In genomic region chr17:68172461-68172954, GRCh38 we compare ENCODE assay signal across 9 cellular contexts.
DNase-seq lines count a peak whose midpoint lies in the region; ATAC-seq, FAIRE-seq and TF ChIP-seq lines count a peak whose summit lies in the region.
"Had no signal": no experiment of that assay in that cellular context is flagged by ENCODE, and none has a peak within 500 bp of the region (broad histone marks: within the 10 kb centered on the region; RNA-seq: fewer than 3 reads in every experiment).

No MANE protein-coding gene starts in this region.

- no peak overlapping the region for H3K4me3 ChIP-seq in endothelial cell of umbilical vein (replicated peaks in 1 of 3; ENCODE audit: insufficient read depth in 1 of 3, low read depth in 1 of 3, low read length in 3 of 3)
- H3K4me3 ChIP-seq in naive thymus-derived CD4-positive, alpha-beta T cell (ENCODE audit: low read length), result no peak overlapping the region

- H3K36me3 ChIP-seq in endothelial cell of umbilical vein (ENCODE audit: control insufficient read depth in 2 of 2, extremely low read depth in 1 of 2, insufficient read depth in 2 of 2, low read length in 2 of 2), result no peaks in the 10 kb centered on the region
- no peaks in the 10 kb centered on the region for H3K36me3 ChIP-seq in naive thymus-derived CD4-positive, alpha-beta T cell (ENCODE audit: control insufficient read depth in 2 of 3, insufficient read depth in 3 of 3, low read length in 3 of 3)

- H3K4me1 Mint-ChIP-seq in naive thymus-derived CD4-positive, alpha-beta T cell, result peaks cover 14 to 38% (median 20%) of the 10 kb centered on the region in 7 donors
- H3K4me1 Mint-ChIP-seq in stimulated activated effector memory CD8-positive, alpha-beta T cell treated with anti-CD3 and anti-CD28 coated beads, Interleukin-12 subunit alpha, Interleukin-12 subunit beta, amount 100 ng/mL, for 72 hours, result peaks cover 22% of the 10 kb centered on the region

- H3K27me3 ChIP-seq in endothelial cell of umbilical vein (ENCODE audit: control insufficient read depth in 2 of 2, insufficient read depth in 2 of 2, low read length in 2 of 2), result no peaks in the 10 kb centered on the region
- H3K27me3 ChIP-seq in naive thymus-derived CD4-positive, alpha-beta T cell (ENCODE audit: control insufficient read depth in 2 of 2, insufficient read depth in 2 of 2, low read length in 2 of 2), result no peaks in the 10 kb centered on the region

- no peaks in the 10 kb centered on the region for H3K79me2 ChIP-seq in endothelial cell of umbilical vein (ENCODE audit: control insufficient read depth, insufficient read depth, low read length)

- H3K9me1 ChIP-seq in endothelial cell of umbilical vein (replicated peaks; ENCODE audit: control insufficient read depth, extremely low read depth, insufficient read depth, low read length), result no peaks in the 10 kb centered on the region

- no peaks in the 10 kb centered on the region for H4K20me1 ChIP-seq in endothelial cell of umbilical vein (replicated peaks; ENCODE audit: control insufficient read depth, extremely low read depth, insufficient read depth, low read length)

- TF ChIP-seq CTCF in endothelial cell of umbilical vein (IDR thresholded peaks at IDR 0.05; ENCODE audit: extremely low read depth in 1 of 2, insufficient read depth in 1 of 2, low read depth in 1 of 2, low read length in 2 of 2), result peak; percentile 83 to 84

- H3K9me3 Mint-ChIP-seq in naive thymus-derived CD4-positive, alpha-beta T cell, result no peaks in the 10 kb centered on the region
- no peaks in the 10 kb centered on the region for H3K9me3 Mint-ChIP-seq in stimulated activated effector memory CD8-positive, alpha-beta T cell treated with anti-CD3 and anti-CD28 coated beads, Interleukin-12 subunit alpha, Interleukin-12 subunit beta, amount 100 ng/mL, for 72 hours

- no peak overlapping the region for H3K27ac ChIP-seq in endothelial cell of umbilical vein (ENCODE audit: insufficient read depth, low read depth, low read length)
- H3K27ac ChIP-seq in naive thymus-derived CD4-positive, alpha-beta T cell (ENCODE audit: low read depth, low read length), result no peak overlapping the region

- no peak overlapping the region for H3K4me3 Mint-ChIP-seq in naive thymus-derived CD4-positive, alpha-beta T cell
- H3K4me3 Mint-ChIP-seq in stimulated activated effector memory CD8-positive, alpha-beta T cell treated with anti-CD3 and anti-CD28 coated beads, Interleukin-12 subunit alpha, Interleukin-12 subunit beta, amount 100 ng/mL, for 72 hours, result no peak overlapping the region

- H3K36me3 Mint-ChIP-seq in naive thymus-derived CD4-positive, alpha-beta T cell, result no peaks in the 10 kb centered on the region
- H3K36me3 Mint-ChIP-seq in stimulated activated effector memory CD8-positive, alpha-beta T cell treated with anti-CD3 and anti-CD28 coated beads, Interleukin-12 subunit alpha, Interleukin-12 subunit beta, amount 100 ng/mL, for 72 hours, result no peaks in the 10 kb centered on the region

- ATAC-seq in HG03175 (IDR thresholded peaks at IDR 0.05; ENCODE audit: unreplicated experiment) (peak; percentile 62), HG03520 (IDR thresholded peaks at IDR 0.05; ENCODE audit: unreplicated experiment) (no peak)
- peak; percentile 92 for ATAC-seq in naive thymus-derived CD4-positive, alpha-beta T cell
- ATAC-seq in stimulated activated effector memory CD8-positive, alpha-beta T cell treated with anti-CD3 and anti-CD28 coated beads, Interleukin-12 subunit alpha, Interleukin-12 subunit beta, amount 100 ng/mL, for 72 hours, result peak; percentile 68

- no peak for TF ChIP-seq POLR2A in endothelial cell of umbilical vein (IDR thresholded peaks at IDR 0.05; ENCODE audit: low read depth, low read length)

- peak; percentile 20 for DNase-seq in GM04504 (ENCODE audit: low read depth)
- DNase-seq in NCI-H82 (lab: John Stamatoyannopoulos, UW), result peak; percentile 82
- DNase-seq in activated CD8-positive, alpha-beta memory T cell treated with anti-CD3 and anti-CD28 coated beads for 24 hours, result peak; percentile 88
- peak; percentile 62 for DNase-seq in endothelial cell of umbilical vein (ENCODE audit: low read depth, low spot score)
- peak; percentile 45 to 74 (median 67) for DNase-seq in naive thymus-derived CD4-positive, alpha-beta T cell
- DNase-seq in stimulated activated effector memory CD8-positive, alpha-beta T cell treated with anti-CD3 and anti-CD28 coated beads, Interleukin-12 subunit alpha, Interleukin-12 subunit beta, amount 100 ng/mL, for 72 hours (ENCODE audit: low spot score in 2 of 2), result peak; percentile 54 to 83

- peak; percentile 98 for FAIRE-seq in endothelial cell of umbilical vein (lab: Jason Lieb, UNC)
- FAIRE-seq: islet of Langerhans had no signal

- no peak overlapping the region for H3K4me2 ChIP-seq in endothelial cell of umbilical vein (ENCODE audit: insufficient read depth, low read length)

- CTCF ChIA-PET in endothelial cell of umbilical vein (lab: Charles Lee), result interaction anchor here (0.8 to 3.2 kb wide), 13 partner anchors 9 to 587 kb away, joined by 3 to 29 read pairs (median 5); partner anchors contain the start of gene WIPI1
- CTCF ChIA-PET in naive thymus-derived CD4-positive, alpha-beta T cell (lab: Charles Lee), result interaction anchor here (0.7 to 3.4 kb wide), 17 partner anchors 9 to 294 kb away, joined by 3 to 45 read pairs (median 6); partner anchors contain the start of gene AMZ2

- no peak overlapping the region for H3K9ac ChIP-seq in endothelial cell of umbilical vein (replicated peaks; ENCODE audit: extremely low read depth, insufficient read depth, low read length)

- dilution Hi-C loops in endothelial cell of umbilical vein (cut with MboI; ENCODE audit: extremely low pct_ligation_motif_present, low sequenced_read_pairs), result no loop called here

- no peak overlapping the region for H3K27ac Mint-ChIP-seq in naive thymus-derived CD4-positive, alpha-beta T cell
- H3K27ac Mint-ChIP-seq in stimulated activated effector memory CD8-positive, alpha-beta T cell treated with anti-CD3 and anti-CD28 coated beads, Interleukin-12 subunit alpha, Interleukin-12 subunit beta, amount 100 ng/mL, for 72 hours, result no peak overlapping the region

- H2AFZ ChIP-seq in endothelial cell of umbilical vein (ENCODE audit: low read depth, low read length), result peak overlapping the region; percentile 71

- BruUV-seq in endothelial cell of umbilical vein (replicated peaks; lab: Mats Ljungman, UMichigan), result no TSS peak

- peaks cover 0 to 1% (median 0%) of the 10 kb centered on the region in 5 donors for H3K27me3 Mint-ChIP-seq in naive thymus-derived CD4-positive, alpha-beta T cell

- intact Hi-C loops in endothelial cell of umbilical vein (cut with micrococcal nuclease), result loop anchor here (1.0 to 5.0 kb wide), 6 partner anchors 24 to 588 kb away; no protein-coding TSS in a partner anchor
- intact Hi-C loops in naive thymus-derived CD4-positive, alpha-beta T cell (cut with micrococcal nuclease), result loop anchor here (1.0 to 2.0 kb wide), 8 partner anchors 8 to 294 kb away; partner anchors contain the start of genes ARSG (in 1 of the 2) and SLC16A6 (in 1 of the 2)

- no peaks in the 10 kb centered on the region for H3K4me1 ChIP-seq in endothelial cell of umbilical vein (ENCODE audit: control insufficient read depth, extremely low read depth, insufficient read depth, low read length)
- H3K4me1 ChIP-seq in naive thymus-derived CD4-positive, alpha-beta T cell (ENCODE audit: control insufficient read depth in 2 of 2, insufficient read depth in 2 of 2, low read length in 2 of 2), result peaks cover 0 to 7% of the 10 kb centered on the region in 2 donors

- POLR2A ChIA-PET in endothelial cell of umbilical vein (lab: Charles Lee), result no interaction called here
- POLR2A ChIA-PET in naive thymus-derived CD4-positive, alpha-beta T cell (lab: Charles Lee), result interaction anchor here (0.6 to 2.9 kb wide), 3 partner anchors 28 to 269 kb away, joined by 3 to 15 read pairs (median 14); no protein-coding TSS in a partner anchor

- H3K9me3 ChIP-seq in endothelial cell of umbilical vein (replicated peaks; ENCODE audit: control insufficient read depth, insufficient read depth, low read length), result no peaks in the 10 kb centered on the region
- H3K9me3 ChIP-seq in naive thymus-derived CD4-positive, alpha-beta T cell (ENCODE audit: control insufficient read depth in 2 of 3, low read length in 3 of 3), result no peaks in the 10 kb centered on the region

TF ChIP-seq in endothelial cell of umbilical vein, 7 proteins besides CTCF, POLR2A, EP300 and RAD21:
- TF ChIP-seq EZH2 (IDR thresholded peaks at IDR 0.05; ENCODE audit: borderline replicate concordance, low read depth, low read length, severe bottlenecking) (no peak), FOS (IDR thresholded peaks at IDR 0.05; ENCODE audit: borderline replicate concordance, insufficient read depth, low read length) (no peak), GATA2 (IDR thresholded peaks at IDR 0.05; ENCODE audit: insufficient read depth, insufficient read length, low read depth, low read length) (no peak), MYC (IDR thresholded peaks at IDR 0.05; ENCODE audit: low read depth, low read length) (no peak), JUN (IDR thresholded peaks at IDR 0.05; ENCODE audit: borderline replicate concordance, insufficient read depth, insufficient read length, low read depth) (no peak), POLR2AphosphoS5 (IDR thresholded peaks at IDR 0.05; ENCODE audit: insufficient read depth, low read depth, low read length) (no peak)
- TF ChIP-seq, protein P1, sequence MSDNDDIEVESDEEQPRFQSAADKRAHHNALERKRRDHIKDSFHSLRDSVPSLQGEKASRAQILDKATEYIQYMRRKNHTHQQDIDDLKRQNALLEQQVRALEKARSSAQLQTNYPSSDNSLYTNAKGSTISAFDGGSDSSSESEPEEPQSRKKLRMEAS (IDR thresholded peaks at IDR 0.05; ENCODE audit: insufficient read depth, insufficient read length), result no peak

Comparison
In these comparisons a context has a peak if more than half of its experiments do, and no peak if none do; other contexts are left out.
1. DNase-seq: peak in every context shown above with its lines; median percentile 88 in activated CD8-positive, alpha-beta memory T cell treated with anti-CD3 and anti-CD28 coated beads for 24 hours; 82 in NCI-H82; 68 in stimulated activated effector memory CD8-positive, alpha-beta T cell treated with anti-CD3 and anti-CD28 coated beads, Interleukin-12 subunit alpha, Interleukin-12 subunit beta, amount 100 ng/mL, for 72 hours; 67 in naive thymus-derived CD4-positive, alpha-beta T cell; 62 in endothelial cell of umbilical vein; 20 in GM04504.